8 cellular contexts compared by ENCODE assay signal in genomic region chr11:42138454-42138853, GRCh38.
"Had no signal": no experiment of that assay in that cellular context is flagged by ENCODE, and none has a peak within 500 bp of the region (broad histone marks: within the 10 kb centered on the region; RNA-seq: fewer than 3 reads in every experiment).

No MANE protein-coding gene starts in this region.

- H3K4me3 ChIP-seq: GM12878 had no signal

- DNase-seq: GDM1, GF-D8 had no signal

- FAIRE-seq: G401.6, GM12878, GM12891, GM12892, GM18507, GM19239 had no signal

- ATAC-seq: GM12878 had no signal
